Comparison of ENCODE assay signal across 8 cellular contexts in the genomic region with DNA sequence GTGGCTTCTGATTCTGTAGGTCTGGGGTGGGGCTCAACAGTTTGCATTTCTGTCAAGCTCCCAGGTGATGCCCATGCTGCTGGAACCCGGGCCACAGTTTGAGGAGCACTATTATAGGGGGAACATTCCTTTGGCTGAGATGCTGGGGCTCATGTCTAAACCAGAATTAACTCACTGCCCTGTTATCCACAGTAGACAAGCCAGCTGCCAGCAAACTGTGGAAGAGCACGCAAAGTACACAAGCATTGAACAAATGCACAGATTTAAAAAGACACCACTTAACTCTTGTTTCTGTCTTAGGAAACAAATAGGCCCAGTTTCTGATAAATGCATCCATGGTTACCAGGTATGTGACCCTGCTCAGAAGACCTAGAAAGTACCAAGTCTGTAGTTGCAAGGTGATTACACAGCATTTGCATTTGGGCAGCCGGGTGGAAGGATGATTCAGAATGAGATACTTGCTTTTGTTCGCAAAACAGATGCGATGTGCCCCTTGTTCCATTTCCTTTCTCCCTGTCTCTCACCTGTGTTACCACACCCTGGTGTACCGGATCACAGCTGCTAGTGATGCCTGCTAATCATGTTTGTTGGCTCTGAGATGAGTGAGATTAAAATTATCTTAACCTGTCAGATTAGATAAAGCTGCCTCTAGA. TPM values are rescaled to one million over a fixed set of nuclear protein-coding genes. Genes with fewer than 3 reads are reported as not detected.
DNase-seq lines count a peak whose midpoint lies in the region; ATAC-seq and TF ChIP-seq lines count a peak whose summit lies in the region.

No MANE protein-coding gene starts in this region.

- no peak overlapping the region for H3K4me3 ChIP-seq in effector memory CD4-positive, alpha-beta T cell (ENCODE audit: insufficient read depth, low read depth, low read length, poor library complexity, severe bottlenecking)
- no peak overlapping the region for H3K4me3 ChIP-seq in dorsolateral prefrontal cortex

- no peak overlapping the region for H3K27ac Mint-ChIP-seq in CD4-positive, alpha-beta T cell

- DNase-seq in effector memory CD4-positive, alpha-beta T cell: peak in 2 of 3 donors; percentile 9 to 44
- DNase-seq in NCI-H524 treated with DMSO at 0.1 percent for 48 hours (lab: John Stamatoyannopoulos, UW): no peak
- no peak for DNase-seq in GM13976 (ENCODE audit: low spot score)
- no peak for DNase-seq in dorsolateral prefrontal cortex
- DNase-seq in CD4-positive, alpha-beta T cell: no peak

- H3K9me3 ChIP-seq in effector memory CD4-positive, alpha-beta T cell (ENCODE audit: control insufficient read depth, low read length): no peaks in the 10 kb centered on the region
- H3K9me3 ChIP-seq in CD4-positive, alpha-beta T cell (ENCODE audit: control insufficient read depth, low read length): no peaks in the 10 kb centered on the region

- TF ChIP-seq CTCF in GM13976 (IDR thresholded peaks at IDR 0.05; ENCODE audit: borderline replicate concordance, control extremely low read depth, extremely low read depth, insufficient read depth, missing control alignments) (no peak), dorsolateral prefrontal cortex (IDR thresholded peaks at IDR 0.05 in 54 of 56, conservative IDR thresholded peaks at IDR 0.05 in 2 of 56; ENCODE audit: low read depth in 1 of 56, partially characterized antibody in 56 of 56) (no peak)
- TF ChIP-seq CTCF in CD4-positive, alpha-beta T cell (IDR thresholded peaks at IDR 0.05): no peak

- H3K27ac ChIP-seq in effector memory CD4-positive, alpha-beta T cell (ENCODE audit: insufficient read depth, low read length, poor library complexity, severe bottlenecking): no peak overlapping the region
- peak overlapping the region in 1 of 59 donors; percentile 43 for H3K27ac ChIP-seq in dorsolateral prefrontal cortex
- no peak overlapping the region for H3K27ac ChIP-seq in CD4-positive, alpha-beta T cell (ENCODE audit: low read depth, low read length)

- no peaks in the 10 kb centered on the region for H3K9me3 Mint-ChIP-seq in CD4-positive, alpha-beta T cell

- intact Hi-C loops in dorsolateral prefrontal cortex (cut with DNase I): no loop called here
- intact Hi-C loops in CD4-positive, alpha-beta T cell (cut with DNase I, micrococcal nuclease): no loop called here

- H3K36me3 Mint-ChIP-seq in CD4-positive, alpha-beta T cell (ENCODE audit: low read depth): peaks cover 47% of the 10 kb centered on the region

- peaks cover 17% of the 10 kb centered on the region for H3K4me1 Mint-ChIP-seq in CD4-positive, alpha-beta T cell (ENCODE audit: low read depth)

- POLR2A ChIA-PET in CD4-positive, alpha-beta T cell (lab: Charles Lee): interaction anchor here (0.6 kb wide), 1 partner anchor 109 kb away, joined by 3 read pairs; no protein-coding TSS in a partner anchor

- no peaks in the 10 kb centered on the region for H3K27me3 ChIP-seq in effector memory CD4-positive, alpha-beta T cell (replicated peaks; ENCODE audit: control insufficient read depth, insufficient read depth, low read length, poor library complexity, severe bottlenecking)
- H3K27me3 ChIP-seq in dorsolateral prefrontal cortex: no peaks in the 10 kb centered on the region
- no peaks in the 10 kb centered on the region for H3K27me3 ChIP-seq in CD4-positive, alpha-beta T cell (ENCODE audit: control insufficient read depth, insufficient read depth, low read length)

- ATAC-seq in GM18502 (IDR thresholded peaks at IDR 0.05; ENCODE audit: poor library complexity, unreplicated experiment) (peak; percentile 81), GM21381 (IDR thresholded peaks at IDR 0.05; ENCODE audit: unreplicated experiment) (peak; percentile 77), HG03457 (IDR thresholded peaks at IDR 0.05; ENCODE audit: unreplicated experiment) (peak; percentile 74)
- no peak for ATAC-seq in CD4-positive, alpha-beta T cell (ENCODE audit: poor library complexity)

- H3K4me1 ChIP-seq in effector memory CD4-positive, alpha-beta T cell (ENCODE audit: control insufficient read depth, insufficient read depth, low read length, poor library complexity, severe bottlenecking): no peaks in the 10 kb centered on the region

- CTCF ChIA-PET in CD4-positive, alpha-beta T cell (lab: Charles Lee): no interaction called here

- peaks cover 7% of the 10 kb centered on the region for H3K36me3 ChIP-seq in effector memory CD4-positive, alpha-beta T cell (ENCODE audit: control insufficient read depth, insufficient read depth, low read length)

- H3K27me3 Mint-ChIP-seq in CD4-positive, alpha-beta T cell: no peaks in the 10 kb centered on the region

- in situ Hi-C loops in GM13976 (cut with MboI; ENCODE audit: low sequenced_read_pairs, unreplicated experiment): no loop called here

- H3K4me3 Mint-ChIP-seq in CD4-positive, alpha-beta T cell: no peak overlapping the region

RNA-seq across cellular contexts. Expression of gene GYG1, which starts 12.4 kb away (rescaled TPM):
- 10 to 100 TPM; 10.1 to 70.8 (median 37.8) TPM for total RNA-seq in dorsolateral prefrontal cortex
- 10 to 100 TPM; 21.0 to 22.3 TPM for total RNA-seq in CD4-positive, alpha-beta T cell

Comparison
In these comparisons a context has a peak if more than half of its experiments do, and no peak if none do; other contexts are left out.
1. DNase-seq: peak in effector memory CD4-positive, alpha-beta T cell (2 of 3); none in NCI-H524 treated with DMSO at 0.1 percent for 48 hours (single experiment), GM13976 (single experiment), dorsolateral prefrontal cortex (0 of 10) and CD4-positive, alpha-beta T cell (0 of 10).